8 cellular contexts compared by ENCODE assay signal in genomic region chr11:109697140-109697843, GRCh38.
DNase-seq lines count a peak whose midpoint lies in the region; ATAC-seq and TF ChIP-seq lines count a peak whose summit lies in the region.

No MANE protein-coding gene starts in this region.

- H3K4me3 Mint-ChIP-seq in CD4-positive, alpha-beta T cell: no peak overlapping the region

- H3K27ac ChIP-seq in smooth muscle cell (ENCODE audit: low read depth): no peak overlapping the region
- H3K27ac ChIP-seq in CD4-positive, alpha-beta T cell (ENCODE audit: low read depth, low read length): no peak overlapping the region

- no peak overlapping the region for H3K27ac Mint-ChIP-seq in CD4-positive, alpha-beta T cell

- peaks cover 5% of the 10 kb centered on the region for H3K9me3 ChIP-seq in smooth muscle cell (replicated peaks; ENCODE audit: low read depth)
- peaks cover 15% of the 10 kb centered on the region for H3K9me3 ChIP-seq in CD4-positive, alpha-beta T cell (ENCODE audit: control insufficient read depth, low read length)

- POLR2A ChIA-PET in CD4-positive, alpha-beta T cell (lab: Charles Lee): no interaction called here

- TF ChIP-seq CTCF in LNCAP (IDR thresholded peaks at IDR 0.05) (peak; percentile 82), fibroblast of villous mesenchyme (IDR thresholded peaks at IDR 0.05; ENCODE audit: insufficient read depth, low read depth, low read length) (peak; percentile 80), smooth muscle cell (IDR thresholded peaks at IDR 0.05; ENCODE audit: borderline replicate concordance, insufficient read depth, poor library complexity, severe bottlenecking) (peak; percentile 50)
- TF ChIP-seq CTCF in CD4-positive, alpha-beta T cell (IDR thresholded peaks at IDR 0.05): no peak

- H3K4me3 ChIP-seq in H7 (ENCODE audit: insufficient read depth, low read depth, low read length) (no peak overlapping the region), fibroblast of villous mesenchyme (ENCODE audit: low read depth, low read length) (no peak overlapping the region), smooth muscle cell (no peak overlapping the region)

- no peaks in the 10 kb centered on the region for H4K20me1 ChIP-seq in smooth muscle cell (ENCODE audit: low read depth)

- H3K27me3 ChIP-seq in H7 (ENCODE audit: control insufficient read depth, insufficient read depth, low read length) (no peaks in the 10 kb centered on the region), smooth muscle cell (ENCODE audit: low read depth) (no peaks in the 10 kb centered on the region)
- no peaks in the 10 kb centered on the region for H3K27me3 ChIP-seq in CD4-positive, alpha-beta T cell (ENCODE audit: control insufficient read depth, insufficient read depth, low read length)

- CTCF ChIA-PET in CD4-positive, alpha-beta T cell (lab: Charles Lee): no interaction called here

- H3K27me3 Mint-ChIP-seq in CD4-positive, alpha-beta T cell: no peaks in the 10 kb centered on the region

- H3F3A ChIP-seq in smooth muscle cell (ENCODE audit: low read depth): no peaks in the 10 kb centered on the region

- H3K4me1 Mint-ChIP-seq in CD4-positive, alpha-beta T cell (ENCODE audit: low read depth): no peaks in the 10 kb centered on the region

- no peaks in the 10 kb centered on the region for H3K36me3 Mint-ChIP-seq in CD4-positive, alpha-beta T cell (ENCODE audit: low read depth)

- H2AFZ ChIP-seq in smooth muscle cell (ENCODE audit: low read depth): no peak overlapping the region

- no peaks in the 10 kb centered on the region for H3K36me3 ChIP-seq in H7 (replicated peaks; ENCODE audit: control insufficient read depth, insufficient read depth, low read length)
- no peaks in the 10 kb centered on the region for H3K36me3 ChIP-seq in smooth muscle cell (ENCODE audit: low read depth)

- peaks cover 20% of the 10 kb centered on the region for H3K9me3 Mint-ChIP-seq in CD4-positive, alpha-beta T cell

- H3K4me2 ChIP-seq in smooth muscle cell: no peak overlapping the region

- no peak for ATAC-seq in CD4-positive, alpha-beta T cell (ENCODE audit: poor library complexity)

- no peaks in the 10 kb centered on the region for H3K79me2 ChIP-seq in smooth muscle cell (ENCODE audit: low read depth)

- 51% methylated on average over 4 of the region's 4 CpGs for WGBS in smooth muscle cell (ENCODE audit: low lambda C conversion rate)

- intact Hi-C loops in CD4-positive, alpha-beta T cell (cut with DNase I, micrococcal nuclease): loop anchor here in 1 of 2 experiments (10.0 kb wide), 1 partner anchor 1002 kb away; no protein-coding TSS in a partner anchor

- no peaks in the 10 kb centered on the region for H3K4me1 ChIP-seq in smooth muscle cell (ENCODE audit: low read depth)

- DNase-seq in NCI-H2196 (lab: John Stamatoyannopoulos, UW; ENCODE audit: unreplicated experiment) (peak; percentile 29), NCI-H2196 treated with DMSO at 0.1 percent for 48 hours (lab: John Stamatoyannopoulos, UW; ENCODE audit: unreplicated experiment) (no peak), H7 (peak; percentile 41), SHP77 treated with DMSO at 0.1 percent for 48 hours (lab: John Stamatoyannopoulos, UW) (peak; percentile 53), fibroblast of villous mesenchyme (ENCODE audit: low read depth) (peak; percentile 53), smooth muscle cell (lab: John Stamatoyannopoulos, UW; ENCODE audit: unreplicated experiment) (no peak)
- no peak for DNase-seq in CD4-positive, alpha-beta T cell

- H3K9ac ChIP-seq in smooth muscle cell (ENCODE audit: low read depth): no peak overlapping the region

Comparison
In these comparisons a context has a peak if more than half of its experiments do, and no peak if none do; other contexts are left out.
1. DNase-seq: peak in NCI-H2196 (single experiment), H7 (single experiment), SHP77 treated with DMSO at 0.1 percent for 48 hours (single experiment) and fibroblast of villous mesenchyme (single experiment); none in NCI-H2196 treated with DMSO at 0.1 percent for 48 hours (single experiment), smooth muscle cell (single experiment) and CD4-positive, alpha-beta T cell (0 of 10).